Comparison of ENCODE assay signal across 17 cellular contexts in genomic region chr1:174131032-174131638, GRCh38.
"Had no signal": no experiment of that assay in that cellular context is flagged by ENCODE, and none has a peak within 500 bp of the region (broad histone marks: within the 10 kb centered on the region; RNA-seq: fewer than 3 reads in every experiment).

No MANE protein-coding gene starts in this region.

- H3K4me1 Mint-ChIP-seq: activated naive CD8-positive, alpha-beta T cell treated with anti-CD3 and anti-CD28 coated beads, Interleukin-2, amount 50 U/mL, for 24 hours had no signal

- H3K4me3 Mint-ChIP-seq: activated CD8-positive, alpha-beta T cell treated with anti-CD3 and anti-CD28 coated beads, Interleukin-2, amount 10 ng/mL, durations not matched to agents 7 days and 5 days; activated naive CD8-positive, alpha-beta T cell treated with anti-CD3 and anti-CD28 coated beads, Interleukin-2, amount 50 U/mL, for 24 hours had no signal

- H3K4me1 ChIP-seq: thyroid gland, vagina had no signal

- H3K36me3 ChIP-seq: thyroid gland, vagina had no signal

- ATAC-seq: activated CD8-positive, alpha-beta T cell treated with anti-CD3 and anti-CD28 coated beads, Interleukin-2, amount 10 ng/mL, durations not matched to agents 7 days and 5 days; activated naive CD8-positive, alpha-beta T cell treated with anti-CD3 and anti-CD28 coated beads, Interleukin-2, amount 50 U/mL, for 24 hours; left ventricle myocardium superior had no signal

- H3K27ac Mint-ChIP-seq: activated CD8-positive, alpha-beta T cell treated with anti-CD3 and anti-CD28 coated beads, Interleukin-2, amount 10 ng/mL, durations not matched to agents 7 days and 5 days; activated naive CD8-positive, alpha-beta T cell treated with anti-CD3 and anti-CD28 coated beads, Interleukin-2, amount 50 U/mL, for 24 hours had no signal

- H3K9me3 ChIP-seq: thyroid gland, vagina had no signal

- H3K27ac ChIP-seq: skin epidermis, thyroid gland, vagina had no signal

- DNase-seq: activated CD4-positive, alpha-beta T cell treated with anti-CD3 and anti-CD28 coated beads for 48 hours; activated CD8-positive, alpha-beta memory T cell treated with anti-CD3 and anti-CD28 coated beads, Interleukin-2, amount 50 U/mL, for 48 hours; activated CD8-positive, alpha-beta T cell treated with anti-CD3 and anti-CD28 coated beads, Interleukin-2, amount 10 ng/mL, durations not matched to agents 7 days and 5 days; activated naive CD4-positive, alpha-beta T cell treated with Interleukin-2 at 50 U/mL for 16 hours; activated naive CD8-positive, alpha-beta T cell treated with anti-CD3 and anti-CD28 coated beads, Interleukin-2, amount 50 U/mL, for 24 hours; foreskin melanocyte; head of caudate nucleus; kidney; left ventricle myocardium superior; mesenchymal stem cell; T-helper 9 cell; thyroid gland had no signal

- FAIRE-seq: astrocyte, colon, endothelial cell of umbilical vein, kidney had no signal

- H3K27me3 ChIP-seq: thyroid gland, vagina had no signal

- H3K4me3 ChIP-seq: skin epidermis, thyroid gland, vagina had no signal
